ENCODE assay signal across 20 cellular contexts in genomic region chr9:97418894-97419293, GRCh38. TPM values are rescaled to one million over a fixed set of nuclear protein-coding genes. Genes with fewer than 3 reads are reported as not detected.
A peak's percentile ranks its signal among the peaks of the same experiment; 100 is the strongest.
DNase-seq lines count a peak whose midpoint lies in the region; ATAC-seq, FAIRE-seq and TF ChIP-seq lines count a peak whose summit lies in the region.
"Had no signal": no experiment of that assay in that cellular context is flagged by ENCODE, and none has a peak within 500 bp of the region (broad histone marks: within the 10 kb centered on the region; RNA-seq: fewer than 3 reads in every experiment).

No MANE protein-coding gene starts in this region.

- peak; percentile 73 for ATAC-seq in left colon
- no peak for ATAC-seq in GM21619 (IDR thresholded peaks at IDR 0.05; ENCODE audit: unreplicated experiment)

- CTCF ChIA-PET in Caco-2 (lab: Charles Lee): no interaction called here

- H3K4me3 Mint-ChIP-seq in endodermal cell (no peak overlapping the region), Caco-2 (ENCODE audit: unreplicated experiment) (no peak overlapping the region)
- H3K4me3 Mint-ChIP-seq: CD4-positive, alpha-beta T cell; IgD-negative memory B cell had no signal

- H3K9me3 Mint-ChIP-seq in endodermal cell (peaks cover 17% of the 10 kb centered on the region), Caco-2 (ENCODE audit: unreplicated experiment) (no peaks in the 10 kb centered on the region)

- H3K27ac ChIP-seq in HL-60 (replicated peaks): peak overlapping the region; percentile 51
- H3K27ac ChIP-seq in colonic mucosa: peak overlapping the region; percentile 64
- peak overlapping the region in 1 of 2 donors; percentile 5 for H3K27ac ChIP-seq in small intestine (ENCODE audit: low read depth in 1 of 2, low read length in 1 of 2)
- no peak overlapping the region for H3K27ac ChIP-seq in endodermal cell (ENCODE audit: low read depth, low read length)
- H3K27ac ChIP-seq: C4-2B, GM23248 had no signal

- H3K9me3 ChIP-seq in colonic mucosa (no peaks in the 10 kb centered on the region), small intestine (ENCODE audit: control insufficient read depth, low read depth) (no peaks in the 10 kb centered on the region), endodermal cell (ENCODE audit: control insufficient read depth, low read length) (peaks cover 19% of the 10 kb centered on the region), Caco-2 (no peaks in the 10 kb centered on the region)

- DNase-seq in HL-60 (ENCODE audit: low read depth in 1 of 2, low spot score in 1 of 2) (no peak), colonic mucosa (no peak), left colon (no peak), small intestine (peak; percentile 64), endodermal cell (no peak), Caco-2 (no peak), SW480 (ENCODE audit: low spot score) (no peak)
- DNase-seq: AML-193; CD4-positive, alpha-beta T cell; DMS153; DMS79; GF-D8; H7; KBM-7 had no signal

- H3K4me1 Mint-ChIP-seq in endodermal cell (peaks cover 52% of the 10 kb centered on the region), Caco-2 (ENCODE audit: low read depth, unreplicated experiment) (peaks cover 39% of the 10 kb centered on the region)

- H3K36me3 ChIP-seq in colonic mucosa (no peaks in the 10 kb centered on the region), small intestine (ENCODE audit: control insufficient read depth in 2 of 2, insufficient read depth in 2 of 2, low read length in 2 of 2) (no peaks in the 10 kb centered on the region), endodermal cell (ENCODE audit: control insufficient read depth, insufficient read depth, low read length) (peaks cover 19% of the 10 kb centered on the region), Caco-2 (ENCODE audit: control insufficient read depth, insufficient read depth, low read length) (no peaks in the 10 kb centered on the region)

- no peak overlapping the region for H3K4me3 ChIP-seq in HL-60 (replicated peaks; ENCODE audit: insufficient read depth, low read length)
- no peak overlapping the region for H3K4me3 ChIP-seq in colonic mucosa
- no peak overlapping the region for H3K4me3 ChIP-seq in small intestine (ENCODE audit: low read depth in 1 of 2, low read length in 2 of 2)
- no peak overlapping the region for H3K4me3 ChIP-seq in endodermal cell (ENCODE audit: low read length)
- no peak overlapping the region for H3K4me3 ChIP-seq in Caco-2 (ENCODE audit: low read depth, low read length)
- H3K4me3 ChIP-seq: GM23248 had no signal

- intact Hi-C loops in colonic mucosa (cut with DNase I) (no loop called here), left colon (cut with DNase I, micrococcal nuclease) (no loop called here), Caco-2 (cut with micrococcal nuclease; ENCODE audit: unreplicated experiment) (no loop called here)

- POLR2A ChIA-PET in Caco-2 (lab: Charles Lee): no interaction called here

- FAIRE-seq in small intestine (lab: Jason Lieb, UNC): no peak
- FAIRE-seq: A204.1, HepG2 had no signal

- no peaks in the 10 kb centered on the region for H3K27me3 Mint-ChIP-seq in endodermal cell (ENCODE audit: insufficient read depth)
- no peaks in the 10 kb centered on the region for H3K27me3 Mint-ChIP-seq in Caco-2 (ENCODE audit: insufficient read depth, unreplicated experiment)
- H3K27me3 Mint-ChIP-seq: CD4-positive, alpha-beta T cell; IgD-negative memory B cell had no signal

- 17 to 61% (median 47%) methylated on average over 3 of the region's 3 CpGs for WGBS in small intestine, 3 donors
- WGBS in endodermal cell (ENCODE audit: insufficient coverage in 1 of 2, insufficient read length in 1 of 2), 2 experiments: 93% methylated on average over 3 of the region's 3 CpGs; no CpG with 5 or more reads in 1 of the 2 experiments

- no TSS peak for BruUV-seq in Caco-2 (replicated peaks; lab: Mats Ljungman, UMichigan)

- H3K4me1 ChIP-seq in colonic mucosa (peaks cover 16% of the 10 kb centered on the region), small intestine (ENCODE audit: control insufficient read depth in 2 of 2, insufficient read depth in 1 of 2, low read depth in 1 of 2, low read length in 1 of 2) (peaks cover 11 to 16% of the 10 kb centered on the region in 2 donors), endodermal cell (ENCODE audit: control insufficient read depth, insufficient read depth, low read length) (peaks cover 7% of the 10 kb centered on the region), Caco-2 (peaks cover 25% of the 10 kb centered on the region)

- H3K9ac ChIP-seq in colonic mucosa (ENCODE audit: low read depth in 2 of 2, low read length in 2 of 2): no peak overlapping the region
- no peak overlapping the region for H3K9ac ChIP-seq in endodermal cell (ENCODE audit: extremely low read depth, low read length, poor library complexity, severe bottlenecking)
- H3K9ac ChIP-seq: GM23248 had no signal

- H3K27ac Mint-ChIP-seq in endodermal cell (no peak overlapping the region), Caco-2 (ENCODE audit: unreplicated experiment) (no peak overlapping the region)
- H3K27ac Mint-ChIP-seq: CD4-positive, alpha-beta T cell had no signal

- peaks cover 19% of the 10 kb centered on the region for H3K36me3 Mint-ChIP-seq in endodermal cell (ENCODE audit: low read depth)
- no peaks in the 10 kb centered on the region for H3K36me3 Mint-ChIP-seq in Caco-2 (ENCODE audit: insufficient read depth, unreplicated experiment)

- TF ChIP-seq CTCF in HL-60 (IDR thresholded peaks at IDR 0.05; ENCODE audit: insufficient read depth, low read length) (no peak), colonic mucosa (IDR thresholded peaks at IDR 0.05) (no peak), endodermal cell (conservative IDR thresholded peaks at IDR 0.05) (no peak), Caco-2 (IDR thresholded peaks at IDR 0.05; ENCODE audit: insufficient read depth in 1 of 2, low read depth in 1 of 2, low read length in 1 of 2, severe bottlenecking in 1 of 2, unreplicated experiment in 1 of 2) (no peak)

- no peaks in the 10 kb centered on the region for H3K27me3 ChIP-seq in HL-60 (ENCODE audit: insufficient read depth, poor library complexity, severe bottlenecking)
- H3K27me3 ChIP-seq in colonic mucosa: no peaks in the 10 kb centered on the region
- H3K27me3 ChIP-seq in small intestine (ENCODE audit: control insufficient read depth in 2 of 2, insufficient read depth in 2 of 2, low read length in 2 of 2): no peaks in the 10 kb centered on the region
- no peaks in the 10 kb centered on the region for H3K27me3 ChIP-seq in endodermal cell (ENCODE audit: control insufficient read depth, insufficient read depth, low read length, poor library complexity, severe bottlenecking)
- H3K27me3 ChIP-seq in Caco-2 (replicated peaks; ENCODE audit: control insufficient read depth, insufficient read depth, low read length): no peaks in the 10 kb centered on the region

RNA-seq across cellular contexts. Expression of gene TDRD7, which starts 7.0 kb away (rescaled TPM):
- total RNA-seq in colonic mucosa (10 to 100 TPM; 28.8 to 35.3 TPM), left colon (10 to 100 TPM; 30.7 to 37.7 TPM), endodermal cell (10 to 100 TPM; 25.9 to 31.9 TPM), Caco-2 (2022) (22.0 and 23.0 TPM in 2 replicates)
- 10 to 100 TPM; 15.2 to 23.9 (median 16.8) TPM for polyA plus RNA-seq in small intestine
- polyA plus RNA-seq in endodermal cell (2013, experiment 1 of 2): 6.3 TPM
- polyA plus RNA-seq in endodermal cell (2013, experiment 2 of 2): 7.5 TPM
